Comparison of ENCODE assay signal across 8 cellular contexts in the genomic region with DNA sequence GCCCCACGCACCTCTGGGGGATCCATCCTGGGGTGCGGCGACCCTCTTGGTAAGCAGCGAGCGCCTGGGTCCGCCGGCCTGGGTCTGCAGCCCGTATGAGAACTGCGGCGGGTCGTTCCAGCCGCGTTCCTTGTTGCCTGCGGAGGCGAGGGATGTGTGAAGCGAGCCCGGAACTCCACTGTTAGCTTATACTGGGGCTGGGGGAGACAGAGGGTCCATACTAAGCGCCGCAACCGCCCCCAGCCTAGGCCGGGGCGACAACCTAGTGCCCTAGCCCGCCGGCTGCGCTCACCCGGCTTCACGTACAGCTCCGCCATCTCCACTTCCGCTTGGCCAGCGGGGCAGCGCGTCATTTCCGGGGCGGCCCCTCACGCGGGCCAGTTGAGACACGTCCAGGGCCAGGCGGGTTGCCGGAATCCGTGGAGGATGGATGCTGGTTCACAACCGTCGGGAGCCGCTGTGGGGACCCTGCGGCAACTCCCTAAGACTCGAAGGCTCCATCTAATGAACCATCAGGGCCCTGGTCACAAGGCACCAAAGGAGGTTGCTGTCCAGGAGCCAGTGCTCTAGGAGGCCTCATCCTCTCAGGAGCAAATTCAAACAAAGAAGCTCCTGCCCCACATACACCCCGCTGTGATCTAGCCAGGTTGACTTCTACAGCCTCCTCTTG. TPM values are rescaled to one million over a fixed set of nuclear protein-coding genes. Genes with fewer than 3 reads are reported as not detected.
A peak's percentile ranks its signal among the peaks of the same experiment; 100 is the strongest.
DNase-seq lines count a peak whose midpoint lies in the region; ATAC-seq, FAIRE-seq and TF ChIP-seq lines count a peak whose summit lies in the region.

A gene (minus strand): TSS at position 338 of the 670 bp plus-strand sequence. CDS start 21 bp downstream, at position 317.

- no peaks in the 10 kb centered on the region for H3K27me3 ChIP-seq in heart left ventricle

- H3K36me3 Mint-ChIP-seq in type B pancreatic cell: peaks cover 29% of the 10 kb centered on the region

- TF ChIP-seq CTCF in heart left ventricle (IDR thresholded peaks at IDR 0.05): peak in 1 of 12 donors; percentile 5
- no peak for TF ChIP-seq CTCF in type B pancreatic cell (conservative IDR thresholded peaks at IDR 0.05)

- H3K9me3 ChIP-seq in heart left ventricle: no peaks in the 10 kb centered on the region

- FAIRE-seq in GM12891 (lab: Jason Lieb, UNC): peak; percentile 97

- peaks cover 0 to 39% (median 25%) of the 10 kb centered on the region in 9 donors for H3K36me3 ChIP-seq in heart left ventricle

- peak within 1 kb of the TSS; percentile 86 for H3K27ac Mint-ChIP-seq in type B pancreatic cell

- H3K4me1 ChIP-seq in heart left ventricle: peaks cover 0 to 50% (median 32%) of the 10 kb centered on the region in 12 donors

- TF ChIP-seq POLR2A in GM12891 (IDR thresholded peaks at IDR 0.05; ENCODE audit: low read depth, low read length) (peak; percentile 97), heart left ventricle (IDR thresholded peaks at IDR 0.05) (peak; percentile 53 to 90)

- H3K4me1 Mint-ChIP-seq in type B pancreatic cell (ENCODE audit: unreplicated experiment): peaks cover 30% of the 10 kb centered on the region

- H3K27ac ChIP-seq in adipose tissue (ENCODE audit: low read depth, low read length): peak within 1 kb of the TSS; percentile 81
- peak within 1 kb of the TSS; percentile 58 to 97 (median 90) for H3K27ac ChIP-seq in heart left ventricle

- DNase-seq in GM12891 (ENCODE audit: insufficient read length, low spot score) (peak; percentile 91), NCI-H128 (lab: John Stamatoyannopoulos, UW; ENCODE audit: unreplicated experiment) (peak; percentile 61), T follicular helper cell (ENCODE audit: low read depth) (peak; percentile 73), heart left ventricle (peak; percentile 93 to 97 (median 94)), posterior cingulate gyrus (peak; percentile 93 to 99 (median 96)), type B pancreatic cell (ENCODE audit: extremely low spot score, unreplicated experiment) (peak; percentile 93)

- no peaks in the 10 kb centered on the region for H3K9me3 Mint-ChIP-seq in type B pancreatic cell

- H3K4me3 Mint-ChIP-seq in type B pancreatic cell: peak within 1 kb of the TSS; percentile 95

- WGBS in adipose tissue, 3 donors: 1 to 2% (median 1%) methylated on average over 45 to 46 of the region's 46 CpGs
- WGBS in heart left ventricle, 4 donors: 1 to 6% (median 1%) methylated on average over 5 to 46 of the region's 46 CpGs

- H3K4me3 ChIP-seq in heart left ventricle: peak within 1 kb of the TSS; percentile 56 to 99 (median 78)

- intact Hi-C loops in heart left ventricle (cut with DNase I): loop anchor here in 1 of 10 donors (5.0 kb wide), 1 partner anchor 140 kb away; no protein-coding TSS in a partner anchor
- intact Hi-C loops in posterior cingulate gyrus (cut with DNase I): no loop called here

- ATAC-seq in HG02759 (IDR thresholded peaks at IDR 0.05; ENCODE audit: unreplicated experiment) (peak; percentile 97), heart left ventricle (peak; percentile 91 to 98 (median 96))

- H3K27me3 Mint-ChIP-seq in type B pancreatic cell: no peaks in the 10 kb centered on the region

TF ChIP-seq in GM12891, 5 proteins besides CTCF, POLR2A, EP300 and RAD21:
- TF ChIP-seq SPI1 (IDR thresholded peaks at IDR 0.05; ENCODE audit: low read depth, low read length) (peak; percentile 75), PAX5 (IDR thresholded peaks at IDR 0.05; ENCODE audit: insufficient read depth, low read length, severe bottlenecking) (peak; percentile 2), POLR2AphosphoS5 (IDR thresholded peaks at IDR 0.05; ENCODE audit: low read depth, low read length) (peak; percentile 98), POU2F2 (IDR thresholded peaks at IDR 0.05; ENCODE audit: low read depth, low read length) (peak; percentile 74), TAF1 (IDR thresholded peaks at IDR 0.05; ENCODE audit: low read depth, low read length) (peak; percentile 90; the same call in 1 of the 2 replicates)

RNA-seq across cellular contexts. Expression of the gene that starts here (rescaled TPM):
- polyA plus RNA-seq in GM12891 (2012; ENCODE audit: low read depth, missing spikeins): 49.6 TPM
- polyA plus RNA-seq in adipose tissue (10 to 100 TPM in 2 of 3 donors, 1 to 10 TPM in 1; 9.6 to 33.1 (median 30.2) TPM), heart left ventricle (10 to 100 TPM; 32.1 to 36.5 TPM)
- total RNA-seq in heart left ventricle (10 to 100 TPM; 22.4 to 38.1 (median 28.1) TPM), type B pancreatic cell (ENCODE audit: low replicate concordance) (32.9 and 36.3 TPM in 2 replicates)

Comparison
In these comparisons a context has a peak if more than half of its experiments do, and no peak if none do; other contexts are left out.
1. Peak in every context shown above with its lines: DNase-seq, ATAC-seq, H3K4me3 ChIP-seq and H3K27ac ChIP-seq.